Comparison of ENCODE assay signal across 11 cellular contexts in the genomic region with DNA sequence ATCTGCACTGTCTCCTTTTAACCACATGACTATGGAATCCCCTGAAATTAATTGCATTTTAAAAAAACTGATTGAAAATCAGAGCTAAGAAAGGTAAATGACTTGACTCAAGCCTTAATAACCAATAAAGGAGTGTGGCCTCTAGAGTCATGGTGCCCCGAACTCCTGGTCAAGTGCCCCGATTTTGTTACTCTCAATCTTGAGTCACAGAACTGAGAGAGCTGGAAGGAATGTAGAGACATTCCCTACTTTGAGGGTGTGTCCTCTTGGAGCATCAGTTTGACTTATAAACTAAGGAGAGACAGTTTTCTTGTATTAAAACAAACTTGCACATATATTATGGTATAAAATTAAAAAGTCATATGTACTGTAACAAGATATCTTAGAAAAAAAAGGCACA. TPM values are rescaled to one million over a fixed set of nuclear protein-coding genes. Genes with fewer than 3 reads are reported as not detected.
DNase-seq lines count a peak whose midpoint lies in the region; ATAC-seq and TF ChIP-seq lines count a peak whose summit lies in the region.
"Had no signal": no experiment of that assay in that cellular context is flagged by ENCODE, and none has a peak within 500 bp of the region (broad histone marks: within the 10 kb centered on the region; RNA-seq: fewer than 3 reads in every experiment).

No MANE protein-coding gene starts in this region.

- peak overlapping the region; percentile 91 for H3K4me2 ChIP-seq in OCI-LY7 (ENCODE audit: low read length)

- H2AFZ ChIP-seq in OCI-LY7 (ENCODE audit: low read length) = no peak overlapping the region

- peak overlapping the region; percentile 98 for H3K4me3 Mint-ChIP-seq in activated T-cell treated with anti-CD3 and anti-CD28 coated beads, Interleukin-2, amount 50 U/mL, for 4 hours
- peak overlapping the region; percentile 29 to 91 for H3K4me3 Mint-ChIP-seq in stimulated activated naive B cell treated with anti-CD40 and anti-IgM and Interleukin-4, amounts not matched to agents 10 μg/mL and 1 μg/mL and 100 μg/mL, for 72 hours

- ATAC-seq in activated T-cell treated with anti-CD3 and anti-CD28 coated beads, Interleukin-2, amount 50 U/mL, for 4 hours = no peak
- no peak for ATAC-seq in stimulated activated naive B cell treated with anti-CD40 and anti-IgM and Interleukin-4, amounts not matched to agents 10 μg/mL and 1 μg/mL and 100 μg/mL, for 72 hours (replicated peaks)
- no peak for ATAC-seq in left lobe of liver
- no peak for ATAC-seq in HG03175 (IDR thresholded peaks at IDR 0.05; ENCODE audit: unreplicated experiment)
- ATAC-seq in GM21786 (IDR thresholded peaks at IDR 0.05; ENCODE audit: unreplicated experiment) = no peak

- H4K20me1 ChIP-seq in OCI-LY7 (ENCODE audit: insufficient read depth, low read length) = peaks cover 67% of the 10 kb centered on the region

- TF ChIP-seq CTCF in OCI-LY7 (conservative IDR thresholded peaks at IDR 0.05; ENCODE audit: low read length) (no peak), epithelial cell of esophagus (IDR thresholded peaks at IDR 0.05; ENCODE audit: insufficient read depth, low read depth, low read length, missing control alignments) (no peak)

- H3K27ac ChIP-seq in OCI-LY7 (ENCODE audit: low read depth, low read length, poor library complexity, severe bottlenecking) = no peak overlapping the region
- H3K27ac ChIP-seq: transverse colon, VCaP had no signal

- peaks cover 6% of the 10 kb centered on the region; the same call in 1 of the 2 replicates for H3K9me3 ChIP-seq in OCI-LY7 (ENCODE audit: low read length)
- H3K9me3 ChIP-seq: transverse colon had no signal

- no peaks in the 10 kb centered on the region for H3K9me3 Mint-ChIP-seq in activated T-cell treated with anti-CD3 and anti-CD28 coated beads, Interleukin-2, amount 50 U/mL, for 4 hours
- H3K9me3 Mint-ChIP-seq in stimulated activated naive B cell treated with anti-CD40 and anti-IgM and Interleukin-4, amounts not matched to agents 10 μg/mL and 1 μg/mL and 100 μg/mL, for 72 hours = no peaks in the 10 kb centered on the region

- H3K4me3 ChIP-seq in OCI-LY7 (ENCODE audit: low read depth, low read length, poor library complexity, severe bottlenecking) = peak overlapping the region; percentile 99
- peak overlapping the region; percentile 83 for H3K4me3 ChIP-seq in epithelial cell of esophagus (ENCODE audit: low read length)

- H3K36me3 Mint-ChIP-seq in activated T-cell treated with anti-CD3 and anti-CD28 coated beads, Interleukin-2, amount 50 U/mL, for 4 hours (ENCODE audit: insufficient read depth) = peaks cover 23% of the 10 kb centered on the region
- H3K36me3 Mint-ChIP-seq in stimulated activated naive B cell treated with anti-CD40 and anti-IgM and Interleukin-4, amounts not matched to agents 10 μg/mL and 1 μg/mL and 100 μg/mL, for 72 hours = peaks cover 5 to 23% of the 10 kb centered on the region in 2 donors

- peaks cover 72% of the 10 kb centered on the region for H3K36me3 ChIP-seq in OCI-LY7 (ENCODE audit: insufficient read depth, low read length)

- H3K79me2 ChIP-seq in OCI-LY7 (ENCODE audit: insufficient read depth, low read depth, low read length) = peaks cover 75% of the 10 kb centered on the region

- H3K27ac Mint-ChIP-seq in stimulated activated naive B cell treated with anti-CD40 and anti-IgM and Interleukin-4, amounts not matched to agents 10 μg/mL and 1 μg/mL and 100 μg/mL, for 72 hours = no peak overlapping the region

- DNase-seq in activated T-cell treated with anti-CD3 and anti-CD28 coated beads, Interleukin-2, amount 50 U/mL, for 4 hours = no peak
- DNase-seq in activated T-cell treated with anti-CD3 and anti-CD28 coated beads for 4 hours = no peak
- DNase-seq in OCI-LY7 (ENCODE audit: low spot score) = no peak
- DNase-seq in epithelial cell of esophagus (ENCODE audit: low read depth) = peak; percentile 74
- DNase-seq in stimulated activated naive B cell treated with anti-CD40 and anti-IgM and Interleukin-4, amounts not matched to agents 10 μg/mL and 1 μg/mL and 100 μg/mL, for 72 hours = no peak
- no peak for DNase-seq in left lobe of liver (ENCODE audit: low spot score)
- DNase-seq: NCI-H1092 treated with DMSO at 0.1 percent for 48 hours, transverse colon had no signal

- H3K27me3 Mint-ChIP-seq in activated T-cell treated with anti-CD3 and anti-CD28 coated beads, Interleukin-2, amount 50 U/mL, for 4 hours (ENCODE audit: low read depth) = no peaks in the 10 kb centered on the region
- no peaks in the 10 kb centered on the region for H3K27me3 Mint-ChIP-seq in stimulated activated naive B cell treated with anti-CD40 and anti-IgM and Interleukin-4, amounts not matched to agents 10 μg/mL and 1 μg/mL and 100 μg/mL, for 72 hours

- no TSS peak for BruUV-seq in OCI-LY7 (replicated peaks; lab: Mats Ljungman, UMichigan)

- H3K4me1 Mint-ChIP-seq in activated T-cell treated with anti-CD3 and anti-CD28 coated beads, Interleukin-2, amount 50 U/mL, for 4 hours (ENCODE audit: low read depth) = peaks cover 51% of the 10 kb centered on the region
- H3K4me1 Mint-ChIP-seq in stimulated activated naive B cell treated with anti-CD40 and anti-IgM and Interleukin-4, amounts not matched to agents 10 μg/mL and 1 μg/mL and 100 μg/mL, for 72 hours = peaks cover 25 to 45% of the 10 kb centered on the region in 2 donors

- no peaks in the 10 kb centered on the region for H3K9me2 ChIP-seq in OCI-LY7 (ENCODE audit: insufficient read depth, low read length)

- intact Hi-C loops in OCI-LY7 (cut with micrococcal nuclease; ENCODE audit: unreplicated experiment) = loop anchor here (5.0 kb wide), 1 partner anchor 145 kb away; the partner anchor contains the start of gene PPP1CB

- peaks cover 40% of the 10 kb centered on the region for H3K4me1 ChIP-seq in OCI-LY7 (ENCODE audit: insufficient read depth, low read length, poor library complexity, severe bottlenecking)

- POLR2A ChIA-PET in OCI-LY7 (lab: Charles Lee) = interaction anchor here (0.7 to 1.8 kb wide), 4 partner anchors 8 to 145 kb away, joined by 3 to 12 read pairs (median 4); partner anchors contain the start of genes PPP1CB and TRMT61B

- CTCF ChIA-PET in OCI-LY7 (lab: Charles Lee; ENCODE audit: unreplicated experiment) = no interaction called here

RNA-seq across cellular contexts. Expression of gene WDR43, which starts 2.4 kb away (rescaled TPM):
- 100 to 1,000 TPM; 230 to 254 (median 250) TPM for total RNA-seq in activated T-cell treated with anti-CD3 and anti-CD28 coated beads, Interleukin-2, amount 50 U/mL, for 4 hours
- 78.8 and 107 TPM in 2 replicates for total RNA-seq in OCI-LY7 (2014; rRNA removed; shearing (Covaris generic))
- total RNA-seq in OCI-LY7 (2022) (94.0 and 111 TPM in 2 replicates), left lobe of liver (17.5 TPM)

RNA-seq across cellular contexts. Expression of gene TRMT61B, which starts 26.8 kb away (rescaled TPM):
- 10 to 100 TPM; 18.4 to 21.2 (median 21.0) TPM for total RNA-seq in activated T-cell treated with anti-CD3 and anti-CD28 coated beads, Interleukin-2, amount 50 U/mL, for 4 hours
- 18.3 and 22.7 TPM in 2 replicates for total RNA-seq in OCI-LY7 (2014; rRNA removed; shearing (Covaris generic))
- total RNA-seq in OCI-LY7 (2022) (17.8 and 20.3 TPM in 2 replicates), left lobe of liver (7.5 TPM)
